8 cellular contexts compared by ENCODE assay signal in the genomic region with DNA sequence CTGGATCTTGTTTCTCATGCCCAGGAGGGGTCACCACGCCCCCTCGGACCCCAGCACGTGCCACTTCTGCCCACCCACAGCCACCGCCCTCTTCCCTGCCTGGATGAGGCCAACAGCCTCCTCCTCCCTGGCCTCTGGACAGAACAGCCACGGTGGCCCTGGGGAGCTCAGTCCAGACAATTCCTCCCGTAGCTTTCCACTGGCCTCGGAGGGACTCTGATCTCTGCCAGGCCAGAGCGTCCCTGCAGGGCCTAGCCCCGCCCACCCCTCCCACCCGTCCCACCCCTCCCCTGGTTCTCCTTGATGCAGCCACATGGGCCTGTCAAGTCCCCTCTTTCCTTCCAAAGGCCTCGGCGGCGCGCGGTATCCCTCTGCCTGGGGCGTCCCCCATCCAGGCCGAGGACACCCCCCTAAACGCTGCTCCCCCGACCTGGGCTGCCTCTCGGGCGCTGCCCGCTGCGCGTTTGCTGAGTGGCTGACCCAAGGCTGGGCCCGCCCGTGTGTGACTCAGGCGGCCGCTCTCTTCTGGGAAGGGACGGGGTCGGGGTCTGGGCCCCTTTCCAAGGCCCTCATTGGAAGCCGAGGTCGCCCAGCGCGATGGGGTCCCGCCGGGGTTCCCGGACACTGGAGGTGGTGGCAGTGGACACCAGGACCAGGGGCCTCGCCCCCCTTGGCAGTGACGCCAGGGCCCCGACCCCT. TPM values are rescaled to one million over a fixed set of nuclear protein-coding genes. Genes with fewer than 3 reads are reported as not detected.
DNase-seq lines count a peak whose midpoint lies in the region; ATAC-seq and TF ChIP-seq lines count a peak whose summit lies in the region.

No MANE protein-coding gene starts in this region.

- H3K27me3 ChIP-seq in cardiac muscle cell, result no peaks in the 10 kb centered on the region
- H3K27me3 ChIP-seq in osteoblast (ENCODE audit: insufficient read depth, low read length), result no peaks in the 10 kb centered on the region

- H3K4me2 ChIP-seq in osteoblast (ENCODE audit: insufficient read depth, low read length), result peak overlapping the region; percentile 91

- H3K9me3 ChIP-seq in cardiac muscle cell (ENCODE audit: low read depth) (no peaks in the 10 kb centered on the region), osteoblast (ENCODE audit: low read depth, low read length) (no peaks in the 10 kb centered on the region)

- H3K4me3 ChIP-seq in cardiac muscle cell, result peak overlapping the region; percentile 54
- peak overlapping the region; percentile 93 for H3K4me3 ChIP-seq in osteoblast (ENCODE audit: insufficient read depth, low read length)

- in situ Hi-C loops in G401 (cut with HindIII; ENCODE audit: low sequenced_read_pairs), result no loop called here

- H2AFZ ChIP-seq in osteoblast (ENCODE audit: low read length), result peak overlapping the region; percentile 59

- H3K27ac ChIP-seq in cardiac muscle cell (peak overlapping the region; percentile 70), osteoblast (ENCODE audit: low read depth, low read length) (peak overlapping the region; percentile 68)

- TF ChIP-seq CTCF in cardiac muscle cell (IDR thresholded peaks at IDR 0.05; ENCODE audit: low read depth, low read length) (no peak), osteoblast (IDR thresholded peaks at IDR 0.05; ENCODE audit: extremely low read depth, low read depth, low read length) (no peak)

- DNase-seq in G401 (ENCODE audit: low spot score), result peak; percentile 43
- DNase-seq in GOT3 (lab: John Stamatoyannopoulos, UW), result peak; percentile 52
- peak; percentile 44 for DNase-seq in NCI-H2196 treated with DMSO at 0.1 percent for 48 hours (lab: John Stamatoyannopoulos, UW; ENCODE audit: unreplicated experiment)
- peak; percentile 44 for DNase-seq in amniotic stem cell (lab: John Stamatoyannopoulos, UW)
- peak; percentile 78 to 84 for DNase-seq in cardiac muscle cell (ENCODE audit: low read depth in 1 of 2, low spot score in 1 of 2)
- peak; percentile 98 for DNase-seq in osteoblast (ENCODE audit: insufficient read length, low spot score, missing footprints)
- DNase-seq in NCI-H187 treated with DMSO at 0.1 percent for 48 hours (lab: John Stamatoyannopoulos, UW), result no peak

- H3K4me1 ChIP-seq in cardiac muscle cell (ENCODE audit: low read depth) (peaks cover 25% of the 10 kb centered on the region), osteoblast (ENCODE audit: insufficient read depth, low read length) (peaks cover 6% of the 10 kb centered on the region)

- no peaks in the 10 kb centered on the region for H3K36me3 ChIP-seq in cardiac muscle cell
- H3K36me3 ChIP-seq in osteoblast (ENCODE audit: insufficient read depth, low read length), result peaks cover 11% of the 10 kb centered on the region

- H4K20me1 ChIP-seq in osteoblast (ENCODE audit: insufficient read depth, low read length), result peaks cover 10% of the 10 kb centered on the region

- peaks cover 7% of the 10 kb centered on the region for H3K79me2 ChIP-seq in osteoblast (ENCODE audit: insufficient read depth, low read length)

- no peak for ATAC-seq in HG02981 (IDR thresholded peaks at IDR 0.05; ENCODE audit: unreplicated experiment)

RNA-seq across cellular contexts. Expression of a gene that starts 0.6 kb away (rescaled TPM):
- 18.2 and 19.6 TPM in 2 replicates for total RNA-seq in G401 (2014; rRNA removed; shearing (Covaris generic))
- total RNA-seq in cardiac muscle cell (20.0 and 24.6 TPM in 2 replicates), osteoblast (25.3 and 32.1 TPM in 2 replicates)
- polyA plus RNA-seq in cardiac muscle cell, result 56.9 and 69.9 TPM in 2 replicates

RNA-seq across cellular contexts. Expression of a gene that starts 54.0 kb away (rescaled TPM):
- 61.7 TPM in 2 replicates for total RNA-seq in G401 (2014; rRNA removed; shearing (Covaris generic))
- 46.7 and 66.3 TPM in 2 replicates for total RNA-seq in cardiac muscle cell
- polyA plus RNA-seq in cardiac muscle cell, result 87.8 and 92.0 TPM in 2 replicates
- 23.9 and 27.7 TPM in 2 replicates for total RNA-seq in osteoblast

RNA-seq across cellular contexts. Expression of a gene that starts 54.1 kb away (rescaled TPM):
- 190 and 192 TPM in 2 replicates for total RNA-seq in G401 (2014; rRNA removed; shearing (Covaris generic))
- total RNA-seq in cardiac muscle cell, result 242 and 306 TPM in 2 replicates
- 632 and 705 TPM in 2 replicates for polyA plus RNA-seq in cardiac muscle cell
- 32.7 and 36.6 TPM in 2 replicates for total RNA-seq in osteoblast
